ENCODE assay signal across 8 cellular contexts in genomic region chr7:143345428-143345900, GRCh38. TPM values are rescaled to one million over a fixed set of nuclear protein-coding genes. Genes with fewer than 3 reads are reported as not detected.
DNase-seq lines count a peak whose midpoint lies in the region; ATAC-seq and TF ChIP-seq lines count a peak whose summit lies in the region.

No MANE protein-coding gene starts in this region.

- TF ChIP-seq CTCF in mucosa of descending colon (IDR thresholded peaks at IDR 0.05), result peak; percentile 45

- POLR2A ChIA-PET in activated CD4-positive, alpha-beta T cell treated with anti-CD3 and anti-CD28 coated beads, Interleukin-2, amount 10 ng/mL, durations not matched to agents 7 days and 5 days (lab: Charles Lee), result no interaction called here

- H3K9me3 Mint-ChIP-seq in activated CD4-positive, alpha-beta T cell treated with anti-CD3 and anti-CD28 coated beads, Interleukin-2, amount 10 ng/mL, durations not matched to agents 7 days and 5 days, result no peaks in the 10 kb centered on the region
- no peaks in the 10 kb centered on the region for H3K9me3 Mint-ChIP-seq in stimulated activated effector memory CD8-positive, alpha-beta T cell treated with anti-CD3 and anti-CD28 coated beads, Interleukin-12 subunit alpha, Interleukin-12 subunit beta, amount 100 ng/mL, for 72 hours

- H3K9me3 ChIP-seq in ectodermal cell (ENCODE audit: control insufficient read depth, low read length), result no peaks in the 10 kb centered on the region
- H3K9me3 ChIP-seq in mucosa of descending colon, result no peaks in the 10 kb centered on the region

- H3K36me3 ChIP-seq in ectodermal cell (ENCODE audit: control insufficient read depth, insufficient read depth, low read length), result no peaks in the 10 kb centered on the region
- no peaks in the 10 kb centered on the region for H3K36me3 ChIP-seq in mucosa of descending colon (ENCODE audit: low read depth)

- H3K27me3 ChIP-seq in ectodermal cell (ENCODE audit: control insufficient read depth, insufficient read depth, low read length, poor library complexity, severe bottlenecking), result peaks cover 23% of the 10 kb centered on the region

- peaks cover 9% of the 10 kb centered on the region for H3K4me1 Mint-ChIP-seq in activated CD4-positive, alpha-beta T cell treated with anti-CD3 and anti-CD28 coated beads, Interleukin-2, amount 10 ng/mL, durations not matched to agents 7 days and 5 days
- H3K4me1 Mint-ChIP-seq in stimulated activated effector memory CD8-positive, alpha-beta T cell treated with anti-CD3 and anti-CD28 coated beads, Interleukin-12 subunit alpha, Interleukin-12 subunit beta, amount 100 ng/mL, for 72 hours, result peaks cover 13% of the 10 kb centered on the region

- no peak overlapping the region for H3K27ac ChIP-seq in ectodermal cell (ENCODE audit: insufficient read depth, low read depth, low read length, poor library complexity, severe bottlenecking)

- H3K4me1 ChIP-seq in ectodermal cell (ENCODE audit: control insufficient read depth, insufficient read depth, low read length) (no peaks in the 10 kb centered on the region), mucosa of descending colon (ENCODE audit: low read depth) (no peaks in the 10 kb centered on the region)

- no peaks in the 10 kb centered on the region for H3K36me3 Mint-ChIP-seq in activated CD4-positive, alpha-beta T cell treated with anti-CD3 and anti-CD28 coated beads, Interleukin-2, amount 10 ng/mL, durations not matched to agents 7 days and 5 days (ENCODE audit: low read depth)
- no peaks in the 10 kb centered on the region for H3K36me3 Mint-ChIP-seq in stimulated activated effector memory CD8-positive, alpha-beta T cell treated with anti-CD3 and anti-CD28 coated beads, Interleukin-12 subunit alpha, Interleukin-12 subunit beta, amount 100 ng/mL, for 72 hours

- H3K27me3 Mint-ChIP-seq in activated CD4-positive, alpha-beta T cell treated with anti-CD3 and anti-CD28 coated beads, Interleukin-2, amount 10 ng/mL, durations not matched to agents 7 days and 5 days, result peaks cover 32% of the 10 kb centered on the region

- peak; percentile 83 for ATAC-seq in GM19035 (IDR thresholded peaks at IDR 0.05; ENCODE audit: unreplicated experiment)
- peak; percentile 99 for ATAC-seq in mucosa of descending colon
- ATAC-seq in stimulated activated effector memory CD8-positive, alpha-beta T cell treated with anti-CD3 and anti-CD28 coated beads, Interleukin-12 subunit alpha, Interleukin-12 subunit beta, amount 100 ng/mL, for 72 hours, result peak; percentile 97

- CTCF ChIA-PET in activated CD4-positive, alpha-beta T cell treated with anti-CD3 and anti-CD28 coated beads, Interleukin-2, amount 10 ng/mL, durations not matched to agents 7 days and 5 days (lab: Charles Lee), result interaction anchor here (0.6 to 2.1 kb wide), 15 partner anchors 9 to 130 kb away, joined by 3 to 12 read pairs (median 4); no protein-coding TSS in a partner anchor

- intact Hi-C loops in mucosa of descending colon (cut with DNase I, micrococcal nuclease), result no loop called here

- peak overlapping the region; percentile 57 for H3K4me3 Mint-ChIP-seq in activated CD4-positive, alpha-beta T cell treated with anti-CD3 and anti-CD28 coated beads, Interleukin-2, amount 10 ng/mL, durations not matched to agents 7 days and 5 days
- peak overlapping the region; percentile 74 for H3K4me3 Mint-ChIP-seq in stimulated activated effector memory CD8-positive, alpha-beta T cell treated with anti-CD3 and anti-CD28 coated beads, Interleukin-12 subunit alpha, Interleukin-12 subunit beta, amount 100 ng/mL, for 72 hours

- 3 to 4% methylated on average over 35 of the region's 35 CpGs for WGBS in ectodermal cell, 2 experiments

- H3K4me3 ChIP-seq in ectodermal cell (ENCODE audit: insufficient read depth, low read depth, low read length) (peak overlapping the region; percentile 27), mucosa of descending colon (no peak overlapping the region)

- H3K27ac Mint-ChIP-seq in activated CD4-positive, alpha-beta T cell treated with anti-CD3 and anti-CD28 coated beads, Interleukin-2, amount 10 ng/mL, durations not matched to agents 7 days and 5 days, result peak overlapping the region; percentile 64
- peak overlapping the region; percentile 65 for H3K27ac Mint-ChIP-seq in stimulated activated effector memory CD8-positive, alpha-beta T cell treated with anti-CD3 and anti-CD28 coated beads, Interleukin-12 subunit alpha, Interleukin-12 subunit beta, amount 100 ng/mL, for 72 hours

- DNase-seq in HT-29 (ENCODE audit: low spot score) (peak; percentile 84), mucosa of descending colon (peak; percentile 76 to 83 (median 76)), HPDE6-E6E7 (ENCODE audit: extremely low spot score) (no peak), epidermal melanocyte (ENCODE audit: insufficient read length, low spot score) (no peak)
- peak; percentile 67 for DNase-seq in activated CD4-positive, alpha-beta T cell treated with anti-CD3 and anti-CD28 coated beads, Interleukin-2, amount 10 ng/mL, durations not matched to agents 7 days and 5 days
- peak; percentile 50 to 68 for DNase-seq in stimulated activated effector memory CD8-positive, alpha-beta T cell treated with anti-CD3 and anti-CD28 coated beads, Interleukin-12 subunit alpha, Interleukin-12 subunit beta, amount 100 ng/mL, for 72 hours (ENCODE audit: low spot score in 2 of 2)

RNA-seq across cellular contexts. Expression of gene FAM131B, which starts 17.0 kb away (rescaled TPM):
- total RNA-seq in HT-29 (2014; rRNA removed; shearing (Covaris generic)), result 13.2 and 17.6 TPM in 2 replicates
- total RNA-seq in activated CD4-positive, alpha-beta T cell treated with anti-CD3 and anti-CD28 coated beads, Interleukin-2, amount 10 ng/mL, durations not matched to agents 7 days and 5 days, result under 1 TPM; 0.29 to 0.30 TPM
- polyA plus RNA-seq in ectodermal cell (2013, experiment 1 of 4), result 30.8 TPM
- polyA plus RNA-seq in ectodermal cell (2013, experiment 2 of 4), result 39.3 TPM
- 26.0 TPM for polyA plus RNA-seq in ectodermal cell (2013, experiment 3 of 4)
- polyA plus RNA-seq in ectodermal cell (2013, experiment 4 of 4), result 31.6 TPM
- total RNA-seq in mucosa of descending colon, result 1 to 10 TPM in 2 of 3 donors, under 1 TPM in 1; 0.43 to 6.2 (median 1.6) TPM

RNA-seq across cellular contexts. Expression of gene CLCN1, which starts 29.6 kb away (rescaled TPM):
- total RNA-seq in HT-29 (2014; rRNA removed; shearing (Covaris generic)), result 2.8 and 3.0 TPM in 2 replicates
- under 1 TPM in 1 of 2 experiments, not detected in 1; 0.06 TPM for total RNA-seq in activated CD4-positive, alpha-beta T cell treated with anti-CD3 and anti-CD28 coated beads, Interleukin-2, amount 10 ng/mL, durations not matched to agents 7 days and 5 days
- polyA plus RNA-seq in ectodermal cell (2013, experiment 1 of 4), result not detected
- not detected for polyA plus RNA-seq in ectodermal cell (2013, experiment 2 of 4)
- 0.11 TPM for polyA plus RNA-seq in ectodermal cell (2013, experiment 3 of 4)
- polyA plus RNA-seq in ectodermal cell (2013, experiment 4 of 4), result 0.12 TPM
- total RNA-seq in mucosa of descending colon, result not detected

RNA-seq across cellular contexts. Expression of gene ZYX, which starts 35.7 kb away (rescaled TPM):
- total RNA-seq in HT-29 (2014; rRNA removed; shearing (Covaris generic)), result 116 and 148 TPM in 2 replicates
- total RNA-seq in activated CD4-positive, alpha-beta T cell treated with anti-CD3 and anti-CD28 coated beads, Interleukin-2, amount 10 ng/mL, durations not matched to agents 7 days and 5 days, result 100 to 1,000 TPM; 189 TPM
- 115 TPM for polyA plus RNA-seq in ectodermal cell (2013, experiment 1 of 4)
- 138 TPM for polyA plus RNA-seq in ectodermal cell (2013, experiment 2 of 4)
- polyA plus RNA-seq in ectodermal cell (2013, experiment 3 of 4), result 94.3 TPM
- 103 TPM for polyA plus RNA-seq in ectodermal cell (2013, experiment 4 of 4)
- 100 to 1,000 TPM in 2 of 3 donors, 10 to 100 TPM in 1; 49.0 to 203 (median 109) TPM for total RNA-seq in mucosa of descending colon

RNA-seq across cellular contexts. Expression of gene CASP2, which starts 57.3 kb away (rescaled TPM):
- 26.6 and 27.7 TPM in 2 replicates for total RNA-seq in HT-29 (2014; rRNA removed; shearing (Covaris generic))
- total RNA-seq in activated CD4-positive, alpha-beta T cell treated with anti-CD3 and anti-CD28 coated beads, Interleukin-2, amount 10 ng/mL, durations not matched to agents 7 days and 5 days, result 100 to 1,000 TPM; 102 to 125 TPM
- 39.3 TPM for polyA plus RNA-seq in ectodermal cell (2013, experiment 1 of 4)
- polyA plus RNA-seq in ectodermal cell (2013, experiment 2 of 4), result 39.3 TPM
- polyA plus RNA-seq in ectodermal cell (2013, experiment 3 of 4), result 26.2 TPM
- polyA plus RNA-seq in ectodermal cell (2013, experiment 4 of 4), result 26.2 TPM
- total RNA-seq in mucosa of descending colon, result 10 to 100 TPM; 26.1 to 39.5 (median 33.4) TPM

Comparison
In these comparisons a context has a peak if more than half of its experiments do, and no peak if none do; other contexts are left out.
1. DNase-seq: peak in HT-29 (single experiment), activated CD4-positive, alpha-beta T cell treated with anti-CD3 and anti-CD28 coated beads, Interleukin-2, amount 10 ng/mL, durations not matched to agents 7 days and 5 days (single experiment), mucosa of descending colon (3 of 3) and stimulated activated effector memory CD8-positive, alpha-beta T cell treated with anti-CD3 and anti-CD28 coated beads, Interleukin-12 subunit alpha, Interleukin-12 subunit beta, amount 100 ng/mL, for 72 hours (2 of 2); none in HPDE6-E6E7 (single experiment) and epidermal melanocyte (single experiment).
2. Peak in every context shown above with its lines, with median percentiles within 50 percentile points of each other: ATAC-seq.